Comparison of ENCODE assay signal across 18 cellular contexts in genomic region chr5:28066856-28067255, GRCh38.
"Had no signal": no experiment of that assay in that cellular context is flagged by ENCODE, and none has a peak within 500 bp of the region (broad histone marks: within the 10 kb centered on the region; RNA-seq: fewer than 3 reads in every experiment).

No MANE protein-coding gene starts in this region.

- H3K4me1 ChIP-seq: ascending aorta, colonic mucosa, tibial artery had no signal

- H3K4me3 Mint-ChIP-seq: activated T-cell treated with anti-CD3 and anti-CD28 coated beads, Interleukin-2, amount 50 U/mL, for 72 hours; central memory CD8-positive, alpha-beta T cell had no signal

- H3K27me3 Mint-ChIP-seq: central memory CD8-positive, alpha-beta T cell; progenitor cell of endocrine pancreas had no signal

- H3K4me3 ChIP-seq: ascending aorta, colonic mucosa, tibial artery had no signal

- FAIRE-seq: frontal cortex, urothelium cell line had no signal

- H3K27ac Mint-ChIP-seq: activated T-cell treated with anti-CD3 and anti-CD28 coated beads, Interleukin-2, amount 50 U/mL, for 72 hours; progenitor cell of endocrine pancreas had no signal

- H3K27ac ChIP-seq: ascending aorta, colonic mucosa, tibial artery, VCaP had no signal

- ATAC-seq: activated T-cell treated with anti-CD3 and anti-CD28 coated beads, Interleukin-2, amount 50 U/mL, for 72 hours; left ventricle myocardium superior had no signal

- H3K9me3 ChIP-seq: ascending aorta, colonic mucosa, tibial artery had no signal

- DNase-seq: activated CD4-positive, alpha-beta T cell treated with anti-CD3 and anti-CD28 coated beads, Interleukin-2, amount 50 U/mL, for 4 hours; activated effector memory CD4-positive, alpha-beta T cell treated with anti-CD3 and anti-CD28 coated beads, Interleukin-2, amount 50 U/mL, for 16 hours; activated naive CD4-positive, alpha-beta T cell treated with anti-CD3 and anti-CD28 coated beads, Interleukin-2, amount 50 U/mL, for 16 hours; activated T-cell treated with anti-CD3 and anti-CD28 coated beads, Interleukin-2, amount 50 U/mL, for 72 hours; colonic mucosa; head of caudate nucleus; left ventricle myocardium superior; stimulated activated CD4-positive, alpha-beta T cell treated with anti-CD3 and anti-CD28 coated beads, Interleukin-12 subunit alpha, Interleukin-12 subunit beta, amount 100 ng/mL, for 4 hours; stimulated activated CD4-positive, alpha-beta T cell treated with anti-CD3 and anti-CD28 coated beads, Interleukin-1b, Interleukin-23, amount 100 ng/mL, for 48 hours; stimulated activated CD8-positive, alpha-beta memory T cell treated with anti-CD3 and anti-CD28 coated beads, Interleukin-4, amount 100 ng/mL, for 48 hours; stimulated activated naive CD4-positive, alpha-beta T cell treated with Interleukin-2 at 50 U/mL for 16 hours; tibial artery had no signal

- H3K36me3 ChIP-seq: ascending aorta, colonic mucosa, tibial artery had no signal

- H3K4me1 Mint-ChIP-seq: central memory CD8-positive, alpha-beta T cell had no signal

- H3K27me3 ChIP-seq: ascending aorta, colonic mucosa, tibial artery had no signal
